10 cellular contexts compared by ENCODE assay signal in the genomic region with DNA sequence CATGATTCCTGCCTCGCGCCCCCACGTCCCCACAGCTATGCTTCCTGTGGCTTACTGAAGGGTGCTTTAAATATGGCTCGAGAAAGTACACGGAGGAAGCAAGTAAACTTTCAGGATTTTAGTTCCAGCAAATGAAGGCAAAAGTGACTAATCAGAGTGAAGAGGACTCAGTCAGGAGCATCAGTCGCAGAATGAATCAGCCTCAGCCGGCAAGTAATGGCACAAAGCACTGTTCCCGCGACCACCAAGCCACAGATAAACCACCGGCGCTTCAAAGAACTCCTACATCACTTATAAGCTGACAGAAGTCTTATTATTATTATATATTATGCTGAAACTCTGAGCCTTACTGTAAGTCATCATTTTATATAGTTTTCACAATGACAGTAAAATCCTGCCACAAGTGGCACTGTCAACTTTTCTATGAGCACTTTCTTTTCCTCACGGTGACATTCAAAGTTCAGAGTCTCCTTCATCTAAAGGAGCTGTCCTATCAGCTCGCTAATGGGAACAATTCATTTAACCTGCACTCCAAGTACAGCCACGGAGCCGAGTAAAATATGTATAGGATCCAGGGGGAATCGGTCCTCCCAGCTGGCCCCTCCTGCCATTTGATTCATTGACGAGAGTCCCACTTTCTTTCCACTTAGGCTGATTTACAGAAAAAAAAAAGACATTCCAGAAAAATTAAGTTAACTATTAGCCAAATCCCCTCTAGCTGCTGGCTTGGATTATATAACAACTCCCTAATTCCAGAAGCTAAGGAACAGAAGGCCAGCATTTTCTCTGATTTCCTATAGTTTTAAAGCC.
DNase-seq lines count a peak whose midpoint lies in the region; ATAC-seq lines count a peak whose summit lies in the region.
"Had no signal": no experiment of that assay in that cellular context is flagged by ENCODE, and none has a peak within 500 bp of the region (broad histone marks: within the 10 kb centered on the region; RNA-seq: fewer than 3 reads in every experiment).

No MANE protein-coding gene starts in this region.

- peaks cover 38% of the 10 kb centered on the region for H3K4me1 Mint-ChIP-seq in T-helper 1 cell treated with Interleukin-12 subunit alpha and Interleukin-12 subunit beta and Interleukin-4 antibody, amounts not matched to agents 30 μg/mL and 1 μg/mL, for 36 hours (ENCODE audit: low read depth)
- H3K4me1 Mint-ChIP-seq in activated T-cell treated with anti-CD3 and anti-CD28 coated beads, Interleukin-2, amount 50 U/mL, for 72 hours (ENCODE audit: low read depth) = peaks cover 73% of the 10 kb centered on the region

- H3K27ac Mint-ChIP-seq in T-helper 1 cell treated with Interleukin-12 subunit alpha and Interleukin-12 subunit beta and Interleukin-4 antibody, amounts not matched to agents 30 μg/mL and 1 μg/mL, for 36 hours = no peak overlapping the region
- H3K27ac Mint-ChIP-seq in activated T-cell treated with anti-CD3 and anti-CD28 coated beads, Interleukin-2, amount 50 U/mL, for 72 hours = peak overlapping the region; percentile 72

- H3K36me3 Mint-ChIP-seq in T-helper 1 cell treated with Interleukin-12 subunit alpha and Interleukin-12 subunit beta and Interleukin-4 antibody, amounts not matched to agents 30 μg/mL and 1 μg/mL, for 36 hours (ENCODE audit: low read depth) = peaks cover 2% of the 10 kb centered on the region
- no peaks in the 10 kb centered on the region for H3K36me3 Mint-ChIP-seq in activated T-cell treated with anti-CD3 and anti-CD28 coated beads, Interleukin-2, amount 50 U/mL, for 72 hours (ENCODE audit: insufficient read depth in 2 of 2)

- peak; percentile 84 to 90 for DNase-seq in activated T-cell treated with anti-CD3 and anti-CD28 coated beads, Interleukin-2, amount 50 U/mL, for 72 hours
- DNase-seq in kidney tubule cell (ENCODE audit: low spot score) (peak; percentile 44), NCI-H82 treated with DMSO at 0.1 percent for 48 hours (lab: John Stamatoyannopoulos, UW; ENCODE audit: unreplicated experiment) (no peak), posterior cingulate gyrus (no peak)
- DNase-seq in stimulated activated CD8-positive, alpha-beta memory T cell treated with anti-CD3 and anti-CD28 coated beads, Interleukin-15, amount 100 ng/mL, for 1 hour (ENCODE audit: low read depth) = peak; percentile 6
- DNase-seq: dorsolateral prefrontal cortex, NCI-H1436 had no signal

- peak; percentile 86 to 94 for ATAC-seq in activated T-cell treated with anti-CD3 and anti-CD28 coated beads, Interleukin-2, amount 50 U/mL, for 72 hours (replicated peaks in 1 of 2)
- no peak for ATAC-seq in GM21737 (IDR thresholded peaks at IDR 0.05; ENCODE audit: unreplicated experiment)
- ATAC-seq in HG03565 (IDR thresholded peaks at IDR 0.05; ENCODE audit: unreplicated experiment) = no peak

- peaks cover 6% of the 10 kb centered on the region for H3K27me3 Mint-ChIP-seq in T-helper 1 cell treated with Interleukin-12 subunit alpha and Interleukin-12 subunit beta and Interleukin-4 antibody, amounts not matched to agents 30 μg/mL and 1 μg/mL, for 36 hours (ENCODE audit: low read depth)
- H3K27me3 Mint-ChIP-seq in activated T-cell treated with anti-CD3 and anti-CD28 coated beads, Interleukin-2, amount 50 U/mL, for 72 hours (ENCODE audit: low read depth) = peaks cover 9% of the 10 kb centered on the region

- H3K4me3 Mint-ChIP-seq in T-helper 1 cell treated with Interleukin-12 subunit alpha and Interleukin-12 subunit beta and Interleukin-4 antibody, amounts not matched to agents 30 μg/mL and 1 μg/mL, for 36 hours = peak overlapping the region; percentile 64
- peak overlapping the region; percentile 74 to 82 for H3K4me3 Mint-ChIP-seq in activated T-cell treated with anti-CD3 and anti-CD28 coated beads, Interleukin-2, amount 50 U/mL, for 72 hours

- H3K9me3 Mint-ChIP-seq in T-helper 1 cell treated with Interleukin-12 subunit alpha and Interleukin-12 subunit beta and Interleukin-4 antibody, amounts not matched to agents 30 μg/mL and 1 μg/mL, for 36 hours = no peaks in the 10 kb centered on the region
- H3K9me3 Mint-ChIP-seq in activated T-cell treated with anti-CD3 and anti-CD28 coated beads, Interleukin-2, amount 50 U/mL, for 72 hours = no peaks in the 10 kb centered on the region

- intact Hi-C loops in posterior cingulate gyrus (cut with DNase I) = no loop called here

Comparison
In these comparisons a context has a peak if more than half of its experiments do, and no peak if none do; other contexts are left out.
1. ATAC-seq: peak in activated T-cell treated with anti-CD3 and anti-CD28 coated beads, Interleukin-2, amount 50 U/mL, for 72 hours (2 of 2); none in GM21737 (single experiment) and HG03565 (single experiment).
2. DNase-seq: peak in activated T-cell treated with anti-CD3 and anti-CD28 coated beads, Interleukin-2, amount 50 U/mL, for 72 hours (2 of 2), kidney tubule cell (single experiment) and stimulated activated CD8-positive, alpha-beta memory T cell treated with anti-CD3 and anti-CD28 coated beads, Interleukin-15, amount 100 ng/mL, for 1 hour (single experiment); none in NCI-H82 treated with DMSO at 0.1 percent for 48 hours (single experiment) and posterior cingulate gyrus (0 of 10).